1 cellular context compared by ENCODE assay signal in genomic region chr22:41974691-41975290, GRCh38.
TF ChIP-seq lines count a peak whose summit lies in the region.

No MANE protein-coding gene starts in this region.

TF ChIP-seq in HEK293, 187 proteins besides CTCF, POLR2A, EP300 and RAD21:
- TF ChIP-seq OSR2 (tag by site-specific recombination; IDR thresholded peaks at IDR 0.05) = no peak
- TF ChIP-seq RBAK (tag by site-specific recombination; IDR thresholded peaks at IDR 0.05) = no peak
- peak; percentile 28 for TF ChIP-seq ZFHX2 (tag by site-specific recombination; conservative IDR thresholded peaks at IDR 0.05)
- peak; percentile 43 for TF ChIP-seq EGR2 (tag by site-specific recombination; IDR thresholded peaks at IDR 0.05; ENCODE audit: low read depth)
- TF ChIP-seq ZNF362 (tag by site-specific recombination; IDR thresholded peaks at IDR 0.05) = peak; percentile 51; the same call in 1 of the 2 replicates
- no peak for TF ChIP-seq ZSCAN18 (tag by site-specific recombination; IDR thresholded peaks at IDR 0.05)
